ENCODE assay signal across 8 cellular contexts in the genomic region with DNA sequence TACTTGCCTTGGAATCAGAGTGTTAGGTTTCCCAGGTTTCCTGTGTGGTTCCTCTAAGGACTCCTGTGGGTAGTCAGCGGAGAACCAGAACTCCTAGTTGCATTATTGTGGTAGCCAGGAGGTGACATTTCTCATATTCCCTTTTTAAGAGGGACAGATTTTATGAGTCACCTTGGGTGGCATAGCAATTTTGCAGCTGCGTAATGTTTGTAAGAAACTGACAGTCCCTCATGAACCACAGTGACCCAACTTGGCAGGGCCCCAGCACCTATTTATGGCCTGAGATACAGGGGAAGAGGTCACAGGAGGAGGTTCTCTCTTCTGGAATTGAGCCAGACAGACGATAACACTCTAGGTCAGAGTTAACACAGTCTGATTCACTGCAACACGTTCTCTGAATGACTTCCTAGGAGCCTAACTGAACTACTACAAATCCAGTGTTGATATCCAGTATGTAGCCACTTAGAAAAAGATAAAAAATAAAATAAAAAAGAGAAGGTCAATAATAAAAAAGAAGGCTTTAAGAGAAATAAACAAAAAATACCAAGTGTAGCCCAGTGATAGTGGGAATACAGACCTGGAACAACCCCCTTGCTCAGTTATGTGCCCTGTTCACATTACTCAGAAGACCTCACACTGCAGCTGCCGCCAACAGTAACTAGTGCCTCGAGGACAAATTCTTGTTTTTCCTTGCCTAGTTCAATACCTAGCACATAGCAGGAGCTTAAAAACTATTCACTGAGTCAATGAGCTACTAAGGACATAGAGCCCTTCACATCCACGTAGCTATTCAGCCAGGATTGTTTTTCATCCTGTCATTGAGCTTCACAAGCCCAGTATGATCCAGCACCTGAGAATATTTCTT. TPM values are rescaled to one million over a fixed set of nuclear protein-coding genes. Genes with fewer than 3 reads are reported as not detected.
DNase-seq lines count a peak whose midpoint lies in the region; ATAC-seq and TF ChIP-seq lines count a peak whose summit lies in the region.

No MANE protein-coding gene starts in this region.

- H3K4me1 ChIP-seq in BLaER1 treated with 17β-estradiol and CSF1 and Interleukin-3, amounts not matched to agents 10 nM and 100 nM: peaks cover 10 to 21% (median 14%) of the 10 kb centered on the region in 10 experiments
- peaks cover 0 to 9% (median 0%) of the 10 kb centered on the region in 4 donors for H3K4me1 ChIP-seq in tibial nerve

- peak; percentile 72 for DNase-seq in NCI-H510A treated with DMSO at 0.1 percent for 48 hours (lab: John Stamatoyannopoulos, UW)
- DNase-seq in brain microvascular endothelial cell: peak; percentile 74
- DNase-seq in lung microvascular endothelial cell (ENCODE audit: low read depth in 2 of 2): peak; percentile 53 to 82
- peak; percentile 39 to 42 for DNase-seq in tibial nerve (ENCODE audit: low spot score in 2 of 2)
- no peak for DNase-seq in activated CD4-positive, alpha-beta T cell treated with anti-CD3 and anti-CD28 coated beads, Interleukin-2, amount 10 ng/mL, durations not matched to agents 24 days and 14 days

- no peaks in the 10 kb centered on the region for H3K36me3 Mint-ChIP-seq in activated CD4-positive, alpha-beta T cell treated with anti-CD3 and anti-CD28 coated beads, Interleukin-2, amount 10 ng/mL, durations not matched to agents 24 days and 14 days (ENCODE audit: low read depth)

- H3K4me3 ChIP-seq in BLaER1 treated with 17β-estradiol and CSF1 and Interleukin-3, amounts not matched to agents 10 nM and 100 nM: no peak overlapping the region
- H3K4me3 ChIP-seq in brain microvascular endothelial cell (ENCODE audit: low read depth, low read length) (no peak overlapping the region), tibial nerve (no peak overlapping the region)

- 0 out of 22 replicates have a peak, but pooled peaks cover 0 to 7% (median 0%) of the 10 kb centered on the region in 11 experiments for H3K36me3 ChIP-seq in BLaER1 treated with 17β-estradiol and CSF1 and Interleukin-3, amounts not matched to agents 10 nM and 100 nM
- no peaks in the 10 kb centered on the region for H3K36me3 ChIP-seq in brain microvascular endothelial cell (replicated peaks)
- H3K36me3 ChIP-seq in tibial nerve: no peaks in the 10 kb centered on the region

- H3K27me3 Mint-ChIP-seq in activated CD4-positive, alpha-beta T cell treated with anti-CD3 and anti-CD28 coated beads, Interleukin-2, amount 10 ng/mL, durations not matched to agents 24 days and 14 days: peaks cover 2% of the 10 kb centered on the region

- peak overlapping the region in 9 of 11 experiments; percentile 34 to 83 (median 68); a peak in 18 of 22 replicates for H3K27ac ChIP-seq in BLaER1 treated with 17β-estradiol and CSF1 and Interleukin-3, amounts not matched to agents 10 nM and 100 nM
- H3K27ac ChIP-seq in brain microvascular endothelial cell: peak overlapping the region; percentile 25
- H3K27ac ChIP-seq in tibial nerve: peak overlapping the region in 1 of 4 donors; percentile 30

- 28 to 37% methylated on average over 7 of the region's 7 CpGs for WGBS in tibial nerve, 2 donors

- no peak for TF ChIP-seq POLR2A in tibial nerve (IDR thresholded peaks at IDR 0.05)

- no peaks in the 10 kb centered on the region for H3K9me3 Mint-ChIP-seq in activated CD4-positive, alpha-beta T cell treated with anti-CD3 and anti-CD28 coated beads, Interleukin-2, amount 10 ng/mL, durations not matched to agents 24 days and 14 days

- ATAC-seq in GM18907 (IDR thresholded peaks at IDR 0.05; ENCODE audit: unreplicated experiment) (peak; percentile 67), HG03342 (IDR thresholded peaks at IDR 0.05; ENCODE audit: unreplicated experiment) (peak; percentile 88)

- TF ChIP-seq CTCF in brain microvascular endothelial cell (IDR thresholded peaks at IDR 0.05; ENCODE audit: low read depth, low read length, missing control alignments) (no peak), tibial nerve (IDR thresholded peaks at IDR 0.05) (no peak)

- in situ Hi-C loops in brain microvascular endothelial cell (cut with HindIII; ENCODE audit: low pct_ligation_motif_present, low sequenced_read_pairs): no loop called here

- H3K27me3 ChIP-seq in BLaER1 treated with 17β-estradiol and CSF1 and Interleukin-3, amounts not matched to agents 10 nM and 100 nM: no peaks in the 10 kb centered on the region; a peak in 1 of 22 replicates
- H3K27me3 ChIP-seq in brain microvascular endothelial cell (replicated peaks) (no peaks in the 10 kb centered on the region), tibial nerve (no peaks in the 10 kb centered on the region)

- peak overlapping the region; percentile 69 to 83 (median 79) for H3K4me2 ChIP-seq in BLaER1 treated with 17β-estradiol and CSF1 and Interleukin-3, amounts not matched to agents 10 nM and 100 nM

- 0 out of 22 replicates have a peak, but pooled peaks cover 0 to 7% (median 0%) of the 10 kb centered on the region in 11 experiments for H4K20me1 ChIP-seq in BLaER1 treated with 17β-estradiol and CSF1 and Interleukin-3, amounts not matched to agents 10 nM and 100 nM

- peak overlapping the region in 8 of 11 experiments; percentile 16 to 67 (median 52); a peak in 14 of 22 replicates for H3K9ac ChIP-seq in BLaER1 treated with 17β-estradiol and CSF1 and Interleukin-3, amounts not matched to agents 10 nM and 100 nM

- H3K4me1 Mint-ChIP-seq in activated CD4-positive, alpha-beta T cell treated with anti-CD3 and anti-CD28 coated beads, Interleukin-2, amount 10 ng/mL, durations not matched to agents 24 days and 14 days: no peaks in the 10 kb centered on the region

- H3K27ac Mint-ChIP-seq in activated CD4-positive, alpha-beta T cell treated with anti-CD3 and anti-CD28 coated beads, Interleukin-2, amount 10 ng/mL, durations not matched to agents 24 days and 14 days: no peak overlapping the region

- H3K4me3 Mint-ChIP-seq in activated CD4-positive, alpha-beta T cell treated with anti-CD3 and anti-CD28 coated beads, Interleukin-2, amount 10 ng/mL, durations not matched to agents 24 days and 14 days: no peak overlapping the region

- TF ChIP-seq EP300 in tibial nerve (IDR thresholded peaks at IDR 0.05): no peak

- peaks cover 0 to 10% (median 5%) of the 10 kb centered on the region in 11 experiments; a peak in 4 of 22 replicates for H3K9me3 ChIP-seq in BLaER1 treated with 17β-estradiol and CSF1 and Interleukin-3, amounts not matched to agents 10 nM and 100 nM (replicated peaks in 1 of 11)
- no peaks in the 10 kb centered on the region for H3K9me3 ChIP-seq in tibial nerve

- intact Hi-C loops in activated CD4-positive, alpha-beta T cell treated with anti-CD3 and anti-CD28 coated beads, Interleukin-2, amount 10 ng/mL, durations not matched to agents 24 days and 14 days (cut with micrococcal nuclease): no loop called here

RNA-seq across cellular contexts. Expression of a gene that starts 50.7 kb away (rescaled TPM):
- total RNA-seq in lung microvascular endothelial cell: 5.7 and 7.3 TPM in 2 replicates
- total RNA-seq in tibial nerve: 10 to 100 TPM in 3 of 4 donors, 1 to 10 TPM in 1; 9.0 to 14.0 (median 11.1) TPM
- total RNA-seq in activated CD4-positive, alpha-beta T cell treated with anti-CD3 and anti-CD28 coated beads, Interleukin-2, amount 10 ng/mL, durations not matched to agents 24 days and 14 days: 6.4 and 7.3 TPM in 2 replicates
